In the genomic region with DNA sequence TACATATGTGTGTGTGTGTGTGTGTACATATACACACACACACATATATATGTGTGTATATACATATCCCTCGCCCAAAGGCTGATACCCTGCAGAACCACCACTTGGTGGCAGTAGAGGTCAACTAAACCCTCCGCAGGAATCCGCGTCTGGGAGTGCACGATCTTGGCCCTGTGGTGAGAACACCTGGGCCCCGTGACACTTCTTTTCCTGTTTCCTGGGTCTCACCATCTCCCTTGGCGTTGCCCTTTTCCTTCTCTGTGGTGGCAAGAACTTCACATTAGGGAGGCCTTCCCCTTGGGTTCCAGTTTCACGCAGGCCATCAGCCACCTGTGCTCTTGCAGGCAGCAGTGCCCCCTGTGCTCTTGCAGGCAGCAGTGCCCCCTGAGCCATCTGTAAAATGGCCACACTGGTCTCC, we compare ENCODE assay signal across 8 cellular contexts. TPM values are rescaled to one million over a fixed set of nuclear protein-coding genes. Genes with fewer than 3 reads are reported as not detected.
DNase-seq lines count a peak whose midpoint lies in the region; ATAC-seq and TF ChIP-seq lines count a peak whose summit lies in the region.

No MANE protein-coding gene starts in this region.

- no peak overlapping the region for H3K4me3 ChIP-seq in epithelial cell of esophagus (ENCODE audit: low read length)
- no peak overlapping the region for H3K4me3 ChIP-seq in naive thymus-derived CD4-positive, alpha-beta T cell (ENCODE audit: low read length)

- ATAC-seq in GM19438 (IDR thresholded peaks at IDR 0.05; ENCODE audit: low read depth, unreplicated experiment) (peak; percentile 89), HG03469 (IDR thresholded peaks at IDR 0.05; ENCODE audit: unreplicated experiment) (peak; percentile 84)
- peak; percentile 86 for ATAC-seq in naive thymus-derived CD4-positive, alpha-beta T cell
- peak; percentile 87 to 93 for ATAC-seq in stimulated activated naive B cell treated with anti-CD40 and anti-IgM and Interleukin-4, amounts not matched to agents 10 μg/mL and 1 μg/mL and 100 μg/mL, for 72 hours (replicated peaks)

- peak overlapping the region in 7 of 10 donors; percentile 31 to 64 (median 39) for H3K4me3 Mint-ChIP-seq in naive thymus-derived CD4-positive, alpha-beta T cell
- H3K4me3 Mint-ChIP-seq in stimulated activated naive B cell treated with anti-CD40 and anti-IgM and Interleukin-4, amounts not matched to agents 10 μg/mL and 1 μg/mL and 100 μg/mL, for 72 hours, result peak overlapping the region in 1 of 2 donors; percentile 33

- no peaks in the 10 kb centered on the region for H3K36me3 Mint-ChIP-seq in naive thymus-derived CD4-positive, alpha-beta T cell
- H3K36me3 Mint-ChIP-seq in stimulated activated naive B cell treated with anti-CD40 and anti-IgM and Interleukin-4, amounts not matched to agents 10 μg/mL and 1 μg/mL and 100 μg/mL, for 72 hours, result no peaks in the 10 kb centered on the region

- POLR2A ChIA-PET in naive thymus-derived CD4-positive, alpha-beta T cell (lab: Charles Lee), result no interaction called here

- H3K4me1 Mint-ChIP-seq in naive thymus-derived CD4-positive, alpha-beta T cell, result peaks cover 0 to 9% (median 7%) of the 10 kb centered on the region in 7 donors
- H3K4me1 Mint-ChIP-seq in stimulated activated naive B cell treated with anti-CD40 and anti-IgM and Interleukin-4, amounts not matched to agents 10 μg/mL and 1 μg/mL and 100 μg/mL, for 72 hours, result peaks cover 0 to 3% of the 10 kb centered on the region in 2 donors

- H3K4me1 ChIP-seq in naive thymus-derived CD4-positive, alpha-beta T cell (ENCODE audit: control insufficient read depth in 2 of 2, insufficient read depth in 2 of 2, low read length in 2 of 2), result no peaks in the 10 kb centered on the region

- no peaks in the 10 kb centered on the region for H3K36me3 ChIP-seq in naive thymus-derived CD4-positive, alpha-beta T cell (ENCODE audit: control insufficient read depth in 2 of 3, insufficient read depth in 3 of 3, low read length in 3 of 3)

- peak; percentile 89 for TF ChIP-seq CTCF in epithelial cell of esophagus (IDR thresholded peaks at IDR 0.05; ENCODE audit: insufficient read depth, low read depth, low read length, missing control alignments)

- DNase-seq in CMK (ENCODE audit: low read depth) (peak; percentile 3), NCI-H774 (lab: John Stamatoyannopoulos, UW) (peak; percentile 58), epithelial cell of esophagus (ENCODE audit: low read depth) (peak; percentile 82)
- peak; percentile 12 to 19 for DNase-seq in activated CD8-positive, alpha-beta memory T cell treated with anti-CD3 and anti-CD28 coated beads for 4 hours (ENCODE audit: low read depth in 2 of 2)
- peak; percentile 14 to 57 (median 42) for DNase-seq in naive thymus-derived CD4-positive, alpha-beta T cell
- peak; percentile 45 for DNase-seq in stimulated activated naive B cell treated with anti-CD40 and anti-IgM and Interleukin-4, amounts not matched to agents 10 μg/mL and 1 μg/mL and 100 μg/mL, for 72 hours

- peaks cover 7 to 21% (median 16%) of the 10 kb centered on the region in 5 donors for H3K27me3 Mint-ChIP-seq in naive thymus-derived CD4-positive, alpha-beta T cell
- peaks cover 14 to 38% of the 10 kb centered on the region in 2 donors for H3K27me3 Mint-ChIP-seq in stimulated activated naive B cell treated with anti-CD40 and anti-IgM and Interleukin-4, amounts not matched to agents 10 μg/mL and 1 μg/mL and 100 μg/mL, for 72 hours

- H3K27ac ChIP-seq in naive thymus-derived CD4-positive, alpha-beta T cell (ENCODE audit: low read depth, low read length), result no peak overlapping the region

- no peak overlapping the region for H3K27ac Mint-ChIP-seq in naive thymus-derived CD4-positive, alpha-beta T cell
- H3K27ac Mint-ChIP-seq in stimulated activated naive B cell treated with anti-CD40 and anti-IgM and Interleukin-4, amounts not matched to agents 10 μg/mL and 1 μg/mL and 100 μg/mL, for 72 hours, result no peak overlapping the region

- CTCF ChIA-PET in naive thymus-derived CD4-positive, alpha-beta T cell (lab: Charles Lee), result no interaction called here

- no peaks in the 10 kb centered on the region for H3K27me3 ChIP-seq in naive thymus-derived CD4-positive, alpha-beta T cell (ENCODE audit: control insufficient read depth in 2 of 2, insufficient read depth in 2 of 2, low read length in 2 of 2)

- intact Hi-C loops in naive thymus-derived CD4-positive, alpha-beta T cell (cut with micrococcal nuclease), result loop anchor here (1.0 to 10.0 kb wide), 5 partner anchors 175 to 537 kb away; no protein-coding TSS in a partner anchor

- no peaks in the 10 kb centered on the region for H3K9me3 Mint-ChIP-seq in naive thymus-derived CD4-positive, alpha-beta T cell
- no peaks in the 10 kb centered on the region for H3K9me3 Mint-ChIP-seq in stimulated activated naive B cell treated with anti-CD40 and anti-IgM and Interleukin-4, amounts not matched to agents 10 μg/mL and 1 μg/mL and 100 μg/mL, for 72 hours

- no peaks in the 10 kb centered on the region for H3K9me3 ChIP-seq in naive thymus-derived CD4-positive, alpha-beta T cell (ENCODE audit: control insufficient read depth in 2 of 3, low read length in 3 of 3)

RNA-seq across cellular contexts. Expression of a gene that starts 8.2 kb away (rescaled TPM):
- under 1 TPM in 1 of 5 experiments, not detected in 4; 0.70 TPM for total RNA-seq in naive thymus-derived CD4-positive, alpha-beta T cell
- polyA plus RNA-seq in naive thymus-derived CD4-positive, alpha-beta T cell, result not detected

RNA-seq across cellular contexts. Expression of a gene that starts 53.0 kb away (rescaled TPM):
- not detected for total RNA-seq in naive thymus-derived CD4-positive, alpha-beta T cell
- polyA plus RNA-seq in naive thymus-derived CD4-positive, alpha-beta T cell, result not detected

Comparison
In these comparisons a context has a peak if more than half of its experiments do, and no peak if none do; other contexts are left out.
1. DNase-seq: peak in every context shown above with its lines; median percentile 82 in epithelial cell of esophagus; 58 in NCI-H774; 45 in stimulated activated naive B cell treated with anti-CD40 and anti-IgM and Interleukin-4, amounts not matched to agents 10 μg/mL and 1 μg/mL and 100 μg/mL, for 72 hours; 42 in naive thymus-derived CD4-positive, alpha-beta T cell; 16 in activated CD8-positive, alpha-beta memory T cell treated with anti-CD3 and anti-CD28 coated beads for 4 hours; 3 in CMK.